ENCODE assay signal across 8 cellular contexts in the genomic region with DNA sequence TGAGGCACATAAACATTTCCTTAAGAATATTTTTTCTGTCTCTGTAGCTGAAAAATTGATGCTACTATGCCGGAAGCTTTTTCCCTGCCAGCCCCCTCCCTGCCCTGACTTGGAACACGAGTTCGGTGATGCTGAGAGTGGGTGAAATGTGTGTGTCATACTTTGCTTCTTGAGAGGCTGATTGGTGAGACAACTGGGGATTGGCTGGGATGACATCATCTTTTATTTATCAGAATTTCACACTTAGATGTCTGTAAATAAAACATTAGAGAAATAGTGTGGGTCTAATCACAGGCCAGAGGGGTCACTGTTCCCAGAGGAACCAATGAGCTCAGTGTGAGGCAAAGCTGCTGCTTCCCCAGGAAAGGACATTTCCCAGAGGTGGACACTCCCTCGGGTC.
"Had no signal": no experiment of that assay in that cellular context is flagged by ENCODE, and none has a peak within 500 bp of the region (broad histone marks: within the 10 kb centered on the region; RNA-seq: fewer than 3 reads in every experiment).

No MANE protein-coding gene starts in this region.

- FAIRE-seq: H1, H54 had no signal

- DNase-seq: H9, HCEC 1CT, IMR-90, KBM-7 had no signal

- H3K4me3 ChIP-seq: GM23338 had no signal

- ATAC-seq: GM23338 had no signal

- H3K4me2 ChIP-seq: GM23338 had no signal

- H2AFZ ChIP-seq: GM23338 had no signal

- H3K27ac ChIP-seq: HL-60 had no signal
